ENCODE assay signal across 9 cellular contexts in genomic region chr12:121209221-121209620, GRCh38. TPM values are rescaled to one million over a fixed set of nuclear protein-coding genes. Genes with fewer than 3 reads are reported as not detected.
DNase-seq lines count a peak whose midpoint lies in the region; ATAC-seq and TF ChIP-seq lines count a peak whose summit lies in the region.
"Had no signal": no experiment of that assay in that cellular context is flagged by ENCODE, and none has a peak within 500 bp of the region (broad histone marks: within the 10 kb centered on the region; RNA-seq: fewer than 3 reads in every experiment).

No MANE protein-coding gene starts in this region.

- H3K27ac ChIP-seq in right atrium auricular region (peak overlapping the region; percentile 82 to 97), vagina (peak overlapping the region; percentile 96)

- H3K36me3 ChIP-seq in right atrium auricular region (no peaks in the 10 kb centered on the region), vagina (no peaks in the 10 kb centered on the region)

- H3K9me3 Mint-ChIP-seq in activated naive CD8-positive, alpha-beta T cell treated with anti-CD3 and anti-CD28 coated beads for 36 hours: peaks cover 2% of the 10 kb centered on the region
- no peaks in the 10 kb centered on the region for H3K9me3 Mint-ChIP-seq in naive thymus-derived CD8-positive, alpha-beta T cell

- H3K27ac Mint-ChIP-seq in activated naive CD8-positive, alpha-beta T cell treated with anti-CD3 and anti-CD28 coated beads for 36 hours: peak overlapping the region; percentile 25
- H3K27ac Mint-ChIP-seq in naive thymus-derived CD8-positive, alpha-beta T cell: peak overlapping the region; percentile 77 to 98 (median 90)

- peaks cover 10% of the 10 kb centered on the region for H3K36me3 Mint-ChIP-seq in activated naive CD8-positive, alpha-beta T cell treated with anti-CD3 and anti-CD28 coated beads for 36 hours
- peaks cover 0 to 1% (median 0%) of the 10 kb centered on the region in 3 donors for H3K36me3 Mint-ChIP-seq in naive thymus-derived CD8-positive, alpha-beta T cell

- peak overlapping the region; percentile 76 for H3K4me3 Mint-ChIP-seq in activated naive CD8-positive, alpha-beta T cell treated with anti-CD3 and anti-CD28 coated beads for 36 hours
- H3K4me3 Mint-ChIP-seq in naive thymus-derived CD8-positive, alpha-beta T cell: peak overlapping the region; percentile 64 to 93 (median 74)

- H3K4me1 Mint-ChIP-seq in activated naive CD8-positive, alpha-beta T cell treated with anti-CD3 and anti-CD28 coated beads for 36 hours: peaks cover 28% of the 10 kb centered on the region
- H3K4me1 Mint-ChIP-seq in naive thymus-derived CD8-positive, alpha-beta T cell: peaks cover 5 to 33% (median 24%) of the 10 kb centered on the region in 4 donors

- peaks cover 0 to 10% of the 10 kb centered on the region in 2 donors for H3K4me1 ChIP-seq in right atrium auricular region
- peaks cover 30% of the 10 kb centered on the region for H3K4me1 ChIP-seq in vagina

- POLR2A ChIA-PET in naive thymus-derived CD8-positive, alpha-beta T cell (lab: Charles Lee): interaction anchor here (0.6 to 6.3 kb wide), 6 partner anchors 11 to 100 kb away, joined by 3 to 46 read pairs (median 5); no protein-coding TSS in a partner anchor

- ATAC-seq in Right ventricle myocardium superior (ENCODE audit: poor library complexity): no peak
- ATAC-seq in naive thymus-derived CD8-positive, alpha-beta T cell: no peak
- ATAC-seq in HG03432 (IDR thresholded peaks at IDR 0.05; ENCODE audit: unreplicated experiment): no peak

- intact Hi-C loops in Right ventricle myocardium superior (cut with DNase I) (no loop called here), vagina (cut with DNase I) (no loop called here)

- DNase-seq in right atrium auricular region (ENCODE audit: low spot score) (no peak), Right ventricle myocardium superior (no peak), vagina (ENCODE audit: extremely low spot score in 2 of 2) (no peak), NCI-H748 (lab: John Stamatoyannopoulos, UW; ENCODE audit: unreplicated experiment) (no peak)
- DNase-seq in activated naive CD8-positive, alpha-beta T cell treated with anti-CD3 and anti-CD28 coated beads for 36 hours: no peak
- DNase-seq in naive thymus-derived CD8-positive, alpha-beta T cell: no peak
- no peak for DNase-seq in NK-92 treated with Interleukin-12 subunit alpha and Interleukin-12 subunit beta, amount 100 ng/mL, for 24 hours (lab: John Stamatoyannopoulos, UW)
- DNase-seq: DMS 273 treated with DMSO at 0.1 percent for 48 hours had no signal

- H3K9me3 ChIP-seq in right atrium auricular region (no peaks in the 10 kb centered on the region), vagina (no peaks in the 10 kb centered on the region)

- TF ChIP-seq POLR2A in vagina (IDR thresholded peaks at IDR 0.05): no peak

- H3K27me3 ChIP-seq in right atrium auricular region (no peaks in the 10 kb centered on the region), vagina (no peaks in the 10 kb centered on the region)

- H3K4me3 ChIP-seq in right atrium auricular region: peak overlapping the region in 1 of 2 donors; percentile 69
- H3K4me3 ChIP-seq in vagina: peak overlapping the region; percentile 60 to 69

- H3K27me3 Mint-ChIP-seq in activated naive CD8-positive, alpha-beta T cell treated with anti-CD3 and anti-CD28 coated beads for 36 hours: no peaks in the 10 kb centered on the region
- H3K27me3 Mint-ChIP-seq in naive thymus-derived CD8-positive, alpha-beta T cell: no peaks in the 10 kb centered on the region

- TF ChIP-seq CTCF in right atrium auricular region (IDR thresholded peaks at IDR 0.05) (no peak), vagina (IDR thresholded peaks at IDR 0.05) (no peak)

RNA-seq across cellular contexts. Expression of gene P2RX4, which starts 0.7 kb away (rescaled TPM):
- total RNA-seq in right atrium auricular region: 10 to 100 TPM; 21.8 to 21.9 TPM
- 7.4 TPM for total RNA-seq in Right ventricle myocardium superior
- 10 to 100 TPM; 17.8 to 19.0 TPM for total RNA-seq in activated naive CD8-positive, alpha-beta T cell treated with anti-CD3 and anti-CD28 coated beads for 36 hours
- 10 to 100 TPM; 29.8 to 36.0 TPM for total RNA-seq in naive thymus-derived CD8-positive, alpha-beta T cell
- polyA plus RNA-seq in naive thymus-derived CD8-positive, alpha-beta T cell: 10 to 100 TPM; 27.8 to 33.8 (median 29.3) TPM
- total RNA-seq in vagina: 26.5 TPM
